Comparison of ENCODE assay signal across 18 cellular contexts in genomic region chr1:184486761-184487445, GRCh38.
DNase-seq lines count a peak whose midpoint lies in the region; ATAC-seq, FAIRE-seq and TF ChIP-seq lines count a peak whose summit lies in the region.
"Had no signal": no experiment of that assay in that cellular context is flagged by ENCODE, and none has a peak within 500 bp of the region (broad histone marks: within the 10 kb centered on the region; RNA-seq: fewer than 3 reads in every experiment).

No MANE protein-coding gene starts in this region.

- intact Hi-C loops in natural killer cell (cut with micrococcal nuclease) = no loop called here
- intact Hi-C loops in K562 (cut with micrococcal nuclease) = no loop called here

- POLR2A ChIA-PET in K562 (lab: Yijun Ruan, JAX) = interaction anchor here (0.6 to 1.6 kb wide), 2 partner anchors 10 to 176 kb away, joined by 3 to 4 read pairs; no protein-coding TSS in a partner anchor

- in situ Hi-C loops in K562 (cut with MboI) = no loop called here

- H3K27ac Mint-ChIP-seq in natural killer cell (peak overlapping the region; percentile 71 to 80), T-helper 17 cell (no peak overlapping the region), immature natural killer cell (peak overlapping the region in 2 of 6 donors; percentile 26 to 34)
- H3K27ac Mint-ChIP-seq in natural killer cell treated with Interleukin-12 subunit alpha and Interleukin-12 subunit beta and Interleukin-15 and Interleukin-18, amount 100 ng/mL, for 72 hours = peak overlapping the region in 1 of 2 donors; percentile 71

- no peak for TF ChIP-seq POLR2A in K562 (conservative IDR thresholded peaks at IDR 0.05)

- no peaks in the 10 kb centered on the region for H3K36me3 Mint-ChIP-seq in natural killer cell
- H3K36me3 Mint-ChIP-seq in natural killer cell treated with Interleukin-12 subunit alpha and Interleukin-12 subunit beta and Interleukin-15 and Interleukin-18, amount 100 ng/mL, for 72 hours = no peaks in the 10 kb centered on the region
- no peaks in the 10 kb centered on the region for H3K36me3 Mint-ChIP-seq in T-helper 17 cell (ENCODE audit: low read depth)
- H3K36me3 Mint-ChIP-seq in immature natural killer cell = peaks cover 0 to 8% (median 4%) of the 10 kb centered on the region in 3 donors

- ATAC-seq in natural killer cell (no peak), K562 (no peak), T-helper 17 cell (no peak)
- ATAC-seq in natural killer cell treated with Interleukin-12 subunit alpha and Interleukin-12 subunit beta and Interleukin-15 and Interleukin-18, amount 100 ng/mL, for 72 hours = no peak

- H2BK12ac ChIP-seq in trophoblast cell (ENCODE audit: low read length) = peak overlapping the region; percentile 54

- H3K9me3 ChIP-seq in K562 (replicated peaks; ENCODE audit: control insufficient read depth, insufficient read depth, low read depth, low read length) = no peaks in the 10 kb centered on the region
- no peaks in the 10 kb centered on the region for H3K9me3 ChIP-seq in trophoblast cell (ENCODE audit: insufficient read depth, low read depth, low read length)
- H3K9me3 ChIP-seq in T-helper 17 cell (ENCODE audit: control insufficient read depth, low read length, poor library complexity, severe bottlenecking) = no peaks in the 10 kb centered on the region
- H3K9me3 ChIP-seq: Caco-2, Peyer's patch had no signal

- peak overlapping the region; percentile 28 for H3K14ac ChIP-seq in trophoblast cell (ENCODE audit: low read length)

- H3K4me3 Mint-ChIP-seq in natural killer cell (no peak overlapping the region), T-helper 17 cell (no peak overlapping the region), immature natural killer cell (no peak overlapping the region)
- no peak overlapping the region for H3K4me3 Mint-ChIP-seq in natural killer cell treated with Interleukin-12 subunit alpha and Interleukin-12 subunit beta and Interleukin-15 and Interleukin-18, amount 100 ng/mL, for 72 hours
- H3K4me3 Mint-ChIP-seq: nephron had no signal

- H2AFZ ChIP-seq in K562 (ENCODE audit: low read depth, low read length) (no peak overlapping the region), trophoblast cell (ENCODE audit: insufficient read depth, low read length, poor library complexity) (no peak overlapping the region)

- peak overlapping the region; percentile 41 for H3K18ac ChIP-seq in trophoblast cell (ENCODE audit: low read length)

- H2BK5ac ChIP-seq in trophoblast cell (ENCODE audit: low read depth, low read length, poor library complexity) = no peak overlapping the region

- H2AK5ac ChIP-seq in trophoblast cell (ENCODE audit: low read length) = no peak overlapping the region

- H4K8ac ChIP-seq in trophoblast cell (ENCODE audit: low read depth, low read length) = peak overlapping the region; percentile 22

- H4K91ac ChIP-seq in trophoblast cell (ENCODE audit: low read depth, low read length) = peak overlapping the region; percentile 42

- H3K9ac ChIP-seq in K562 (ENCODE audit: insufficient read depth in 1 of 2, low read depth in 2 of 2, low read length in 2 of 2) (no peak overlapping the region), trophoblast cell (ENCODE audit: low read length) (no peak overlapping the region)

- H3K4me2 ChIP-seq in K562 (ENCODE audit: insufficient read depth, low read length) (no peak overlapping the region), trophoblast cell (ENCODE audit: low read length) (no peak overlapping the region)

- H3K4me3 ChIP-seq in K562 = no peak overlapping the region
- no peak overlapping the region for H3K4me3 ChIP-seq in trophoblast cell (ENCODE audit: low read depth, low read length)
- H3K4me3 ChIP-seq: lung, Peyer's patch had no signal

- H3K27me3 Mint-ChIP-seq in natural killer cell (ENCODE audit: low read depth in 2 of 2) (no peaks in the 10 kb centered on the region), T-helper 17 cell (peaks cover 11% of the 10 kb centered on the region), immature natural killer cell (ENCODE audit: low read depth in 3 of 3) (peaks cover 0 to 3% (median 0%) of the 10 kb centered on the region in 3 donors)
- H3K27me3 Mint-ChIP-seq in natural killer cell treated with Interleukin-12 subunit alpha and Interleukin-12 subunit beta and Interleukin-15 and Interleukin-18, amount 100 ng/mL, for 72 hours = no peaks in the 10 kb centered on the region

- no peak overlapping the region for H4K12ac ChIP-seq in trophoblast cell (ENCODE audit: low read depth, low read length)

- no peaks in the 10 kb centered on the region for H4K20me1 ChIP-seq in K562 (replicated peaks; ENCODE audit: control insufficient read depth, insufficient read depth, low read length)

- no peak for TF ChIP-seq RAD21 in K562 (CRISPR knock-in tag; conservative IDR thresholded peaks at IDR 0.05 in 1 of 2, IDR thresholded peaks at IDR 0.05 in 1 of 2)

- H2BK120ac ChIP-seq in trophoblast cell (ENCODE audit: insufficient read depth, low read length, poor library complexity) = no peak overlapping the region

- H3K27me3 ChIP-seq in K562 (ENCODE audit: control insufficient read depth in 2 of 2, insufficient read depth in 2 of 2, low read length in 2 of 2) (0 out of 5 replicates have a peak, but pooled peaks cover 0 to 3% of the 10 kb centered on the region in 2 experiments), trophoblast cell (ENCODE audit: insufficient read depth, low read length) (no peaks in the 10 kb centered on the region)
- H3K27me3 ChIP-seq: Peyer's patch had no signal

- WGBS in K562 (ENCODE audit: insufficient coverage, low coverage, missing lambda C conversion rate) = 2% methylated on average over 6 of the region's 6 CpGs
- WGBS in trophoblast cell (ENCODE audit: extremely low coverage, insufficient coverage, insufficient read length) = no CpG with 5 or more reads among the region's 6 CpGs

- H3K79me1 ChIP-seq in trophoblast cell (ENCODE audit: low read length) = peaks cover 12% of the 10 kb centered on the region

- BruUV-seq in K562 (replicated peaks; lab: Mats Ljungman, UMichigan) = no TSS peak

- no peak overlapping the region for H3K23ac ChIP-seq in trophoblast cell (ENCODE audit: low read length)

- H3K36me3 ChIP-seq in K562 (ENCODE audit: control insufficient read depth, insufficient read depth, low read length) (no peaks in the 10 kb centered on the region), trophoblast cell (ENCODE audit: control insufficient read depth in 1 of 2, insufficient read depth in 2 of 2, low read length in 2 of 2) (peaks cover 0 to 1% of the 10 kb centered on the region in 2 experiments)
- H3K36me3 ChIP-seq: Peyer's patch, WERI-Rb-1 had no signal

- H3K79me2 ChIP-seq in K562 (ENCODE audit: control insufficient read depth, insufficient read depth, low read length) (no peaks in the 10 kb centered on the region), trophoblast cell (ENCODE audit: control insufficient read depth, insufficient read depth, low read length, poor library complexity) (peaks cover 5% of the 10 kb centered on the region)

- CTCF ChIA-PET in K562 (lab: Yijun Ruan, JAX; ENCODE audit: low intra/inter-chr PET ratio) = no interaction called here

- H3K4ac ChIP-seq in trophoblast cell (ENCODE audit: low read depth, low read length) = peak overlapping the region; percentile 59

- TF ChIP-seq EP300 in K562 (IDR thresholded peaks at IDR 0.05; ENCODE audit: low read length) = no peak

- no peak for FAIRE-seq in K562 (lab: Jason Lieb, UNC)
- FAIRE-seq: frontal cortex had no signal

- DNase-seq in natural killer cell (no peak), K562 (ENCODE audit: extremely low read depth in 1 of 4, low spot score in 3 of 4) (no peak), trophoblast cell (no peak), T-helper 17 cell (no peak), immature natural killer cell (no peak)
- no peak for DNase-seq in natural killer cell treated with Interleukin-12 subunit alpha and Interleukin-12 subunit beta and Interleukin-15 and Interleukin-18, amount 100 ng/mL, for 72 hours (ENCODE audit: low spot score)
- DNase-seq in stimulated activated CD8-positive, alpha-beta memory T cell treated with anti-CD3 and anti-CD28 coated beads, Interleukin-4, amount 100 ng/mL, for 48 hours = no peak
- no peak for DNase-seq in activated CD8-positive, alpha-beta memory T cell treated with anti-CD3 and anti-CD28 coated beads for 24 hours
- DNase-seq: Caco-2, Kasumi-1, NCI-H1694, NCI-H446, Peyer's patch, SW 1271, WERI-Rb-1 had no signal

- H3K4me1 ChIP-seq in K562 (replicated peaks in 1 of 2; ENCODE audit: control insufficient read depth in 2 of 2, insufficient read depth in 2 of 2, low read length in 2 of 2) = no peaks in the 10 kb centered on the region
- peaks cover 19 to 27% of the 10 kb centered on the region in 2 experiments for H3K4me1 ChIP-seq in trophoblast cell (ENCODE audit: control insufficient read depth in 1 of 2, insufficient read depth in 2 of 2, low read length in 2 of 2)

- H3K9me3 Mint-ChIP-seq in natural killer cell (no peaks in the 10 kb centered on the region), immature natural killer cell (no peaks in the 10 kb centered on the region)
- no peaks in the 10 kb centered on the region for H3K9me3 Mint-ChIP-seq in natural killer cell treated with Interleukin-12 subunit alpha and Interleukin-12 subunit beta and Interleukin-15 and Interleukin-18, amount 100 ng/mL, for 72 hours
- H3K9me3 Mint-ChIP-seq: nephron had no signal

- TF ChIP-seq CTCF in natural killer cell (IDR thresholded peaks at IDR 0.05) (no peak), K562 (IDR thresholded peaks at IDR 0.05 in 2 of 3, conservative IDR thresholded peaks at IDR 0.05 in 1 of 3; ENCODE audit: insufficient read depth in 2 of 3, low read depth in 1 of 3, low read length in 3 of 3) (no peak)

- H3K4me1 Mint-ChIP-seq in natural killer cell = peaks cover 56 to 71% of the 10 kb centered on the region in 2 donors
- H3K4me1 Mint-ChIP-seq in natural killer cell treated with Interleukin-12 subunit alpha and Interleukin-12 subunit beta and Interleukin-15 and Interleukin-18, amount 100 ng/mL, for 72 hours (ENCODE audit: low read depth in 2 of 2) = peaks cover 34 to 53% of the 10 kb centered on the region in 2 donors
- no peaks in the 10 kb centered on the region for H3K4me1 Mint-ChIP-seq in T-helper 17 cell
- peaks cover 58 to 64% of the 10 kb centered on the region in 2 donors for H3K4me1 Mint-ChIP-seq in immature natural killer cell

- H3K27ac ChIP-seq in K562 (ENCODE audit: extremely low read depth, low read depth, low read length) = no peak overlapping the region
- H3K27ac ChIP-seq in trophoblast cell (ENCODE audit: low read depth, low read length) = no peak overlapping the region
- H3K27ac ChIP-seq: WERI-Rb-1 had no signal

- H3K9me1 ChIP-seq in K562 (ENCODE audit: control insufficient read depth, insufficient read depth, low read length) = no peaks in the 10 kb centered on the region

TF ChIP-seq in K562, 482 proteins besides CTCF, POLR2A, EP300 and RAD21:
- TF ChIP-seq HDAC3 (IDR thresholded peaks at IDR 0.05; ENCODE audit: borderline replicate concordance, partially characterized antibody) (no peak), SPI1 (IDR thresholded peaks at IDR 0.05; ENCODE audit: borderline replicate concordance, low read depth, low read length) (peak; percentile 28; the same call in 1 of the 2 replicates)
